In the genomic region with DNA sequence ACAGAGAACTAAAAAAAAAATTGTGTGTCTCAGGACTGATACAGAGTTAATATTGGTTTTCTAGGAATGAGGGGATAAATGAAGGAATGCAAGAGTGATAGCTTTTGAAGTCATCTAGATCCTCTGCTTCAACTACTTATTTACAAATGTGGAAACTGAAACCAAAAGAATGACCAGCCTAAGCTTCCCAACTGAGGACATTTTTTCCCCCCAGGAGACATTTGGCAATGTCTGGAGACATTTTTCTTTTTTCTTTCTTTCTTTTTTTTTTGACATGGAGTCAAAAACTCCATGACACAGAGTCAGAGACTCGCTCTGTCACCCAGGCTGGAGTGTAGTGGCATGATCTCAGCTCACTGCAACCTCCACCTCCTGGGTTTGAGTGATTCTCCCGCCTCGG, we compare ENCODE assay signal across 25 cellular contexts. TPM values are rescaled to one million over a fixed set of nuclear protein-coding genes. Genes with fewer than 3 reads are reported as not detected.
"Had no signal": no experiment of that assay in that cellular context is flagged by ENCODE, and none has a peak within 500 bp of the region (broad histone marks: within the 10 kb centered on the region; RNA-seq: fewer than 3 reads in every experiment).

No MANE protein-coding gene starts in this region.

- H3K79me2 ChIP-seq: parathyroid adenoma had no signal

- H3K4me1 ChIP-seq: heart right ventricle, lower lobe of right lung, parathyroid adenoma, right atrium auricular region, spleen, tibial nerve had no signal

- H3K36me3 ChIP-seq: heart right ventricle, lower lobe of right lung, neutrophil, right atrium auricular region, spleen, thoracic aorta, tibial nerve, upper lobe of left lung had no signal

- H3K27ac ChIP-seq: dorsolateral prefrontal cortex, heart right ventricle, lower lobe of right lung, neutrophil, parathyroid adenoma, right atrium auricular region, spleen, thoracic aorta, tibial nerve, upper lobe of left lung had no signal

- DNase-seq: cerebellar nuclear complex; dorsolateral prefrontal cortex; effector CD4-positive, alpha-beta T cell; foreskin melanocyte; glutamatergic neuron; heart right ventricle; hippocampal formation; kidney glomerular epithelial cell; left ventricle myocardium superior; lower lobe of right lung; mucosa of descending colon; naive B cell; spleen; stimulated activated CD4-positive, alpha-beta T cell treated with anti-CD3 and anti-CD28 coated beads, Interleukin-15, amount 100 ng/mL, for 24 hours; stimulated activated CD4-positive, alpha-beta T cell treated with anti-CD3 and anti-CD28 coated beads, Interleukin-2, amount 100 ng/mL, for 48 hours; stimulated activated naive B cell treated with anti-CD40 and anti-IgM and Interleukin-4, amounts not matched to agents 10 μg/mL and 1 μg/mL and 100 μg/mL, for 72 hours had no signal

- H3K9ac ChIP-seq: parathyroid adenoma had no signal

- H3K27me3 ChIP-seq: neutrophil, right atrium auricular region, spleen, tibial nerve, upper lobe of left lung had no signal

- H2AFZ ChIP-seq: parathyroid adenoma had no signal

- H3K9me3 ChIP-seq: lower lobe of right lung, mucosa of descending colon, neutrophil, right atrium auricular region, thoracic aorta had no signal

- H3K4me3 ChIP-seq: dorsolateral prefrontal cortex, heart right ventricle, lower lobe of right lung, mucosa of descending colon, right atrium auricular region, spleen, thoracic aorta, tibial nerve, upper lobe of left lung had no signal

- ATAC-seq: heart right ventricle; left ventricle myocardium superior; lower lobe of right lung; mucosa of descending colon; natural killer cell treated with Interleukin-12 subunit alpha and Interleukin-12 subunit beta and Interleukin-15 and Interleukin-18, amount 100 ng/mL, for 72 hours; sciatic nerve; stimulated activated naive B cell treated with anti-CD40 and anti-IgM and Interleukin-4, amounts not matched to agents 10 μg/mL and 1 μg/mL and 100 μg/mL, for 72 hours had no signal

RNA-seq across cellular contexts. Expression of a gene that starts 15.3 kb away (rescaled TPM):
- total RNA-seq: lower lobe of right lung; natural killer cell treated with Interleukin-12 subunit alpha and Interleukin-12 subunit beta and Interleukin-15 and Interleukin-18, amount 100 ng/mL, for 72 hours; omental fat pad; right atrium auricular region; thoracic aorta; tibial nerve had no signal
- polyA plus RNA-seq: spleen had no signal
